ENCODE assay signal across 14 cellular contexts in genomic region chr7:106167439-106168136, GRCh38. TPM values are rescaled to one million over a fixed set of nuclear protein-coding genes. Genes with fewer than 3 reads are reported as not detected.
DNase-seq lines count a peak whose midpoint lies in the region; ATAC-seq and TF ChIP-seq lines count a peak whose summit lies in the region.
"Had no signal": no experiment of that assay in that cellular context is flagged by ENCODE, and none has a peak within 500 bp of the region (broad histone marks: within the 10 kb centered on the region; RNA-seq: fewer than 3 reads in every experiment).

No MANE protein-coding gene starts in this region.

- H3F3A ChIP-seq in GM23248 (ENCODE audit: insufficient read depth): peaks cover 15% of the 10 kb centered on the region

- in situ Hi-C loops in GM23248 (cut with MboI): no loop called here

- H3K27me3 Mint-ChIP-seq in activated CD4-positive, alpha-beta T cell treated with anti-CD3 and anti-CD28 coated beads for 36 hours: peaks cover 4% of the 10 kb centered on the region

- H3K4me3 Mint-ChIP-seq in activated CD4-positive, alpha-beta T cell treated with anti-CD3 and anti-CD28 coated beads for 36 hours: no peak overlapping the region
- H3K4me3 Mint-ChIP-seq: activated CD4-positive, alpha-beta memory T cell treated with anti-CD3 and anti-CD28 coated beads, Interleukin-2, amount 10 ng/mL, durations not matched to agents 7 days and 5 days; CD4-positive, alpha-beta memory T cell; immature natural killer cell had no signal

- no peaks in the 10 kb centered on the region for H3K4me1 Mint-ChIP-seq in activated CD4-positive, alpha-beta T cell treated with anti-CD3 and anti-CD28 coated beads for 36 hours
- H3K4me1 Mint-ChIP-seq: activated CD4-positive, alpha-beta memory T cell treated with anti-CD3 and anti-CD28 coated beads, Interleukin-2, amount 10 ng/mL, durations not matched to agents 7 days and 5 days; CD4-positive, alpha-beta memory T cell; immature natural killer cell had no signal

- H3K4me3 ChIP-seq in GM23248: no peak overlapping the region
- no peak overlapping the region for H3K4me3 ChIP-seq in left ventricle myocardium inferior
- no peak overlapping the region for H3K4me3 ChIP-seq in skeletal muscle tissue (ENCODE audit: low read length in 3 of 3)

- H3K9me2 ChIP-seq in GM23248 (ENCODE audit: insufficient read depth): no peaks in the 10 kb centered on the region

- H3K4me2 ChIP-seq in GM23248 (ENCODE audit: unreplicated experiment): peak overlapping the region; percentile 12

- ATAC-seq in activated CD4-positive, alpha-beta T cell treated with anti-CD3 and anti-CD28 coated beads for 36 hours: no peak
- no peak for ATAC-seq in GM21526 (IDR thresholded peaks at IDR 0.05; ENCODE audit: low FRiP score, unreplicated experiment)

- no peak overlapping the region for H3K27ac ChIP-seq in GM23248
- peak overlapping the region; percentile 67 for H3K27ac ChIP-seq in left ventricle myocardium inferior (replicated peaks)
- H3K27ac ChIP-seq in skeletal muscle tissue (ENCODE audit: low read depth, low read length): peak overlapping the region; percentile 32

- CTCF ChIA-PET in activated CD4-positive, alpha-beta T cell treated with anti-CD3 and anti-CD28 coated beads for 36 hours (lab: Charles Lee): interaction anchor here (0.6 to 6.7 kb wide), 31 partner anchors 8 to 601 kb away, joined by 3 to 59 read pairs (median 3); no protein-coding TSS in a partner anchor

- TF ChIP-seq CTCF in left ventricle myocardium inferior (IDR thresholded peaks at IDR 0.05; ENCODE audit: borderline replicate concordance): no peak

- peaks cover 5% of the 10 kb centered on the region for H3K36me3 Mint-ChIP-seq in activated CD4-positive, alpha-beta T cell treated with anti-CD3 and anti-CD28 coated beads for 36 hours (ENCODE audit: low read depth)

- POLR2A ChIA-PET in activated CD4-positive, alpha-beta T cell treated with anti-CD3 and anti-CD28 coated beads for 36 hours (lab: Charles Lee): interaction anchor here (0.6 kb wide), 1 partner anchor 706 kb away, joined by 3 read pairs; no protein-coding TSS in a partner anchor

- H4K20me1 ChIP-seq in GM23248 (ENCODE audit: insufficient read depth): no peaks in the 10 kb centered on the region

- intact Hi-C loops in left ventricle myocardium inferior (cut with micrococcal nuclease): no loop called here
- intact Hi-C loops in activated CD4-positive, alpha-beta T cell treated with anti-CD3 and anti-CD28 coated beads for 36 hours (cut with DNase I, micrococcal nuclease): no loop called here

- DNase-seq in GM23248 (peak; percentile 71), OCI-M1 (lab: John Stamatoyannopoulos, UW) (peak; percentile 10), left ventricle myocardium inferior (no peak), DMS79 (lab: John Stamatoyannopoulos, UW) (no peak)
- DNase-seq in stimulated activated CD4-positive, alpha-beta T cell treated with anti-CD3 and anti-CD28 coated beads, Interleukin-4, amount 100 ng/mL, for 24 hours: no peak
- DNase-seq in activated CD4-positive, alpha-beta T cell treated with anti-CD3 and anti-CD28 coated beads for 36 hours: no peak
- DNase-seq: NCI-H510A; stimulated activated CD4-positive, alpha-beta T cell treated with anti-CD3 and anti-CD28 coated beads, Interleukin-1b, Interleukin-23, amount 100 ng/mL, for 48 hours had no signal

- H3K9me3 Mint-ChIP-seq in activated CD4-positive, alpha-beta T cell treated with anti-CD3 and anti-CD28 coated beads for 36 hours (ENCODE audit: low read depth): peaks cover 7% of the 10 kb centered on the region

- H3K36me3 ChIP-seq in GM23248 (ENCODE audit: low read depth) (no peaks in the 10 kb centered on the region), left ventricle myocardium inferior (peaks cover 6% of the 10 kb centered on the region), skeletal muscle tissue (ENCODE audit: control insufficient read depth in 3 of 3, insufficient read depth in 3 of 3, low read length in 3 of 3) (no peaks in the 10 kb centered on the region)

- no peak overlapping the region for H2AFZ ChIP-seq in GM23248

- H3K4me1 ChIP-seq in GM23248 (ENCODE audit: insufficient read depth): peaks cover 18% of the 10 kb centered on the region
- peaks cover 19% of the 10 kb centered on the region for H3K4me1 ChIP-seq in left ventricle myocardium inferior
- H3K4me1 ChIP-seq in skeletal muscle tissue (ENCODE audit: control insufficient read depth in 3 of 3, insufficient read depth in 3 of 3, low read length in 3 of 3): peaks cover 11 to 14% (median 12%) of the 10 kb centered on the region in 3 donors

- H3K27ac Mint-ChIP-seq in activated CD4-positive, alpha-beta T cell treated with anti-CD3 and anti-CD28 coated beads for 36 hours: no peak overlapping the region
- H3K27ac Mint-ChIP-seq: activated CD4-positive, alpha-beta memory T cell treated with anti-CD3 and anti-CD28 coated beads, Interleukin-2, amount 10 ng/mL, durations not matched to agents 7 days and 5 days; activated T-helper 2 cell treated with anti-CD3 and anti-CD28 coated beads, Interferon-gamma antibody, Interleukin-2, Interleukin-4, amounts not matched to agents 10 μg/mL and 5 μg/mL and 100 μg/mL, durations not matched to agents 14 hours and 24 hours and 36 hours; immature natural killer cell had no signal

- H3K9ac ChIP-seq in GM23248 (no peak overlapping the region), skeletal muscle tissue (ENCODE audit: low read depth in 1 of 3, low read length in 3 of 3) (peak overlapping the region in 2 of 3 donors; percentile 15 to 51)

- WGBS in GM23248 (ENCODE audit: low coverage in 1 of 2, low lambda C conversion rate in 2 of 2, missing lambda C conversion rate in 2 of 2), 2 experiments: 9 to 17% methylated on average over 4 of the region's 4 CpGs

- H3K27me3 ChIP-seq in GM23248 (replicated peaks; ENCODE audit: insufficient read depth) (no peaks in the 10 kb centered on the region), left ventricle myocardium inferior (ENCODE audit: low read depth) (no peaks in the 10 kb centered on the region), skeletal muscle tissue (ENCODE audit: control insufficient read depth in 3 of 3, insufficient read depth in 3 of 3, low read length in 3 of 3) (no peaks in the 10 kb centered on the region)

- H3K9me3 ChIP-seq in GM23248 (ENCODE audit: low read depth) (peaks cover 4% of the 10 kb centered on the region), left ventricle myocardium inferior (replicated peaks) (peaks cover 12% of the 10 kb centered on the region), skeletal muscle tissue (ENCODE audit: control insufficient read depth in 3 of 3, low read length in 3 of 3) (peaks cover 0 to 5% (median 4%) of the 10 kb centered on the region in 3 donors)

- no peaks in the 10 kb centered on the region for H3K79me2 ChIP-seq in GM23248 (ENCODE audit: insufficient read depth)

RNA-seq across cellular contexts. Expression of gene SYPL1, which starts 55.5 kb away (rescaled TPM):
- total RNA-seq in GM23248 (2014; rRNA removed; shearing (Covaris generic)): 49.0 and 59.7 TPM in 2 replicates
- polyA plus RNA-seq in GM23248 (2016; fragmentation: Nextera tagmentation; extraction: Ambion mirVana): 105 and 110 TPM in 2 replicates
- 83.6 TPM for total RNA-seq in left ventricle myocardium inferior
- 53.2 TPM for total RNA-seq in skeletal muscle tissue
- 10 to 100 TPM; 23.7 to 28.8 TPM for total RNA-seq in activated CD4-positive, alpha-beta T cell treated with anti-CD3 and anti-CD28 coated beads for 36 hours

Comparison
In these comparisons a context has a peak if more than half of its experiments do, and no peak if none do; other contexts are left out.
1. DNase-seq: peak in GM23248 (single experiment) and OCI-M1 (single experiment); none in left ventricle myocardium inferior (single experiment), stimulated activated CD4-positive, alpha-beta T cell treated with anti-CD3 and anti-CD28 coated beads, Interleukin-4, amount 100 ng/mL, for 24 hours (single experiment), DMS79 (single experiment) and activated CD4-positive, alpha-beta T cell treated with anti-CD3 and anti-CD28 coated beads for 36 hours (single experiment).